1 cellular context compared by ENCODE assay signal in genomic region chr3:169541528-169541927, GRCh38.
TF ChIP-seq lines count a peak whose summit lies in the region.

No MANE protein-coding gene starts in this region.

TF ChIP-seq in WTC11, 78 proteins besides CTCF, POLR2A, EP300 and RAD21 (continued from another document):
- TF ChIP-seq ATF6 (CRISPR knock-in tag; IDR thresholded peaks at IDR 0.05) (no peak), TEAD4 (CRISPR knock-in tag; IDR thresholded peaks at IDR 0.05) (no peak), ZNF138 (CRISPR knock-in tag; conservative IDR thresholded peaks at IDR 0.05) (no peak), PRDM15 (CRISPR knock-in tag; IDR thresholded peaks at IDR 0.05) (no peak)
